8 cellular contexts compared by ENCODE assay signal in genomic region chr1:151540021-151540981, GRCh38. TPM values are rescaled to one million over a fixed set of nuclear protein-coding genes. Genes with fewer than 3 reads are reported as not detected.
DNase-seq lines count a peak whose midpoint lies in the region; ATAC-seq and TF ChIP-seq lines count a peak whose summit lies in the region.

TSS of gene TUFT1 (plus strand) at chr1:151540309. CDS start at chr1:151540367, 58 bp downstream.

- H3K79me2 ChIP-seq in mesendoderm (ENCODE audit: control insufficient read depth, insufficient read depth, low read length), result peaks cover 8% of the 10 kb centered on the region

- no peak within 1 kb of the TSS for H3K4ac ChIP-seq in mesendoderm (ENCODE audit: low read depth, low read length)

- H3K56ac ChIP-seq in mesendoderm (ENCODE audit: low read length), result peak within 1 kb of the TSS; percentile 91

- peak within 1 kb of the TSS; percentile 83 for H3K4me3 ChIP-seq in mesendoderm (ENCODE audit: low read length)

- H3K27me3 Mint-ChIP-seq in CD14-positive monocyte (ENCODE audit: low read depth in 3 of 3), result peaks cover 21 to 30% (median 27%) of the 10 kb centered on the region in 3 donors
- peaks cover 0 to 15% of the 10 kb centered on the region in 2 donors for H3K27me3 Mint-ChIP-seq in effector memory CD8-positive, alpha-beta T cell

- H3K18ac ChIP-seq in mesendoderm (ENCODE audit: low read length), result no peak within 1 kb of the TSS

- H3K36me3 ChIP-seq in mesendoderm (ENCODE audit: control insufficient read depth, insufficient read depth, low read length), result no peaks in the 10 kb centered on the region

- H2AK5ac ChIP-seq in mesendoderm (ENCODE audit: low read length), result no peak within 1 kb of the TSS

- H2BK120ac ChIP-seq in mesendoderm (ENCODE audit: low read depth, low read length), result no peak within 1 kb of the TSS

- H3K27ac ChIP-seq in mesendoderm (ENCODE audit: low read depth, low read length), result peak within 1 kb of the TSS; percentile 5

- no peaks in the 10 kb centered on the region for H3K9me3 Mint-ChIP-seq in CD14-positive monocyte
- no peaks in the 10 kb centered on the region for H3K9me3 Mint-ChIP-seq in effector memory CD8-positive, alpha-beta T cell

- intact Hi-C loops in CD14-positive monocyte (cut with micrococcal nuclease), result loop anchor here in 1 of 2 donors (5.0 kb wide), 1 partner anchor 83 kb away; the partner anchor contains the start of gene POGZ

- no peak within 1 kb of the TSS for H3K23ac ChIP-seq in mesendoderm (ENCODE audit: low read length)

- peak within 1 kb of the TSS; percentile 70 to 89 (median 83) for H3K27ac Mint-ChIP-seq in CD14-positive monocyte
- H3K27ac Mint-ChIP-seq in effector memory CD8-positive, alpha-beta T cell, result peak within 1 kb of the TSS; percentile 83 to 89

- no peak for TF ChIP-seq CTCF in CD14-positive monocyte (IDR thresholded peaks at IDR 0.05)

- DNase-seq in CD14-positive monocyte (ENCODE audit: low spot score) (peak; percentile 87), NCI-H82 (lab: John Stamatoyannopoulos, UW) (peak; percentile 99), mesendoderm (peak; percentile 97)
- DNase-seq in activated CD8-positive, alpha-beta memory T cell treated with anti-CD3 and anti-CD28 coated beads for 4 hours (ENCODE audit: low read depth in 2 of 2), result peak; percentile 86
- DNase-seq in effector memory CD8-positive, alpha-beta T cell, result peak; percentile 92 to 96 (median 94)
- peak; percentile 87 for DNase-seq in stimulated activated CD8-positive, alpha-beta memory T cell treated with anti-CD3 and anti-CD28 coated beads, Interleukin-15, amount 100 ng/mL, for 1 hour (ENCODE audit: low read depth)

- H3K4me2 ChIP-seq in mesendoderm (ENCODE audit: low read length), result peak within 1 kb of the TSS; percentile 56

- H2BK5ac ChIP-seq in mesendoderm (ENCODE audit: low read length), result no peak within 1 kb of the TSS

- peaks cover 0 to 5% of the 10 kb centered on the region in 2 donors for H3K36me3 Mint-ChIP-seq in CD14-positive monocyte
- no peaks in the 10 kb centered on the region for H3K36me3 Mint-ChIP-seq in effector memory CD8-positive, alpha-beta T cell (ENCODE audit: insufficient read depth)

- H3K4me1 ChIP-seq in mesendoderm (ENCODE audit: control insufficient read depth, low read depth, low read length), result peaks cover 5% of the 10 kb centered on the region

- H2BK15ac ChIP-seq in mesendoderm (replicated peaks; ENCODE audit: low read depth), result no peak within 1 kb of the TSS

- peaks cover 3% of the 10 kb centered on the region for H3K79me1 ChIP-seq in mesendoderm (ENCODE audit: low read length)

- H4K8ac ChIP-seq in mesendoderm (ENCODE audit: low read depth, low read length), result no peak within 1 kb of the TSS

- H4K5ac ChIP-seq in mesendoderm (ENCODE audit: low read length), result no peak within 1 kb of the TSS

- peak; percentile 91 for ATAC-seq in GM19397 (IDR thresholded peaks at IDR 0.05; ENCODE audit: unreplicated experiment)
- peak; percentile 93 for ATAC-seq in HG03565 (IDR thresholded peaks at IDR 0.05; ENCODE audit: unreplicated experiment)
- ATAC-seq in effector memory CD8-positive, alpha-beta T cell (replicated peaks), result peak; percentile 98

- H3K4me1 Mint-ChIP-seq in CD14-positive monocyte, result peaks cover 24% of the 10 kb centered on the region
- peaks cover 16 to 20% of the 10 kb centered on the region in 2 donors for H3K4me1 Mint-ChIP-seq in effector memory CD8-positive, alpha-beta T cell (ENCODE audit: low read depth in 2 of 2)

- H3K27me3 ChIP-seq in mesendoderm (ENCODE audit: insufficient read depth, low read length, poor library complexity), result no peaks in the 10 kb centered on the region

- WGBS in mesendoderm (ENCODE audit: extremely low coverage, insufficient coverage, low lambda C conversion rate), result no CpG with 5 or more reads among the region's 70 CpGs

- peak within 1 kb of the TSS; percentile 74 for H3K9ac ChIP-seq in mesendoderm (ENCODE audit: low read length)

- H3K4me3 Mint-ChIP-seq in CD14-positive monocyte, result peak within 1 kb of the TSS; percentile 95 to 96
- H3K4me3 Mint-ChIP-seq in effector memory CD8-positive, alpha-beta T cell, result peak within 1 kb of the TSS; percentile 93 to 98

RNA-seq across cellular contexts. Expression of gene TUFT1, which starts in this region (rescaled TPM):
- polyA plus RNA-seq in CD14-positive monocyte, result 1 to 10 TPM; 1.5 to 1.7 TPM
- polyA plus RNA-seq in mesendoderm (2013, experiment 1 of 2), result 16.9 TPM
- 17.1 TPM for polyA plus RNA-seq in mesendoderm (2013, experiment 2 of 2)

Comparison
In these comparisons a context has a peak if more than half of its experiments do, and no peak if none do; other contexts are left out.
1. Peak in every context shown above with its lines: DNase-seq, ATAC-seq, H3K4me3 ChIP-seq and H3K27ac ChIP-seq.